ENCODE assay signal across 9 cellular contexts in the genomic region with DNA sequence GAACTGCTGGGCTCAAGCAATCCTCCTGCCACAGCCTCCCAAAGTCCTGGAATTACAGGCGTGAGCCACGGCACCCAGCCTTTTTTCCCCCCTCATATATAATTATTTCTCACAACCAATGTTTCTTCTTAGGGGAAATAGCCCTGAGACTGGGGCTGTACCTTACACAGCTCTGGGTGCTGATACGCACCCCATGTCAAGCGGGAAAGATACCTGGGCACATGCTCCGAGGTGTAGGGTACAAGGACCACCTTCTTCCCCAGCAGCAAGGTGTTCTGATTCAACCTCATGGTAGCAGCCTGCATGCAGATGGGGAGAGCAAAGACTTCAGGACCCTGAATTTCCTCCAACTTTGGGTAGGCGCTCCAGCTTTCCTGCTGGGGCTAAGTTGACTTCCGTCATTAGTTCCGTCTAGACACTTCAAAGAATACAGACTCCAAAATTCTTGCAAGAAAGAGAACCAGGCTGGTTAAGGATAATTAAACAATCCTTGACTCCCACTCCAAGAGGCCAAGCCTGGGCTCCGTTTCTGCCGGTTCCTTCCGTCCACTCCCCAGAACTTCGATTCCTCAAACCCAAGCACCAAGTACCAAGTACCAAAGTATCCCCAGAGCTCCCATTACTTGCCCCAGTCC. TPM values are rescaled to one million over a fixed set of nuclear protein-coding genes. Genes with fewer than 3 reads are reported as not detected.
A peak's percentile ranks its signal among the peaks of the same experiment; 100 is the strongest.
DNase-seq lines count a peak whose midpoint lies in the region; TF ChIP-seq lines count a peak whose summit lies in the region.
"Had no signal": no experiment of that assay in that cellular context is flagged by ENCODE, and none has a peak within 500 bp of the region (broad histone marks: within the 10 kb centered on the region; RNA-seq: fewer than 3 reads in every experiment).

No MANE protein-coding gene starts in this region.

- H4K8ac ChIP-seq in mesenchymal stem cell (ENCODE audit: low read length): no peak overlapping the region

- H2BK5ac ChIP-seq in mesenchymal stem cell (ENCODE audit: low read depth, low read length, poor library complexity, severe bottlenecking): peak overlapping the region; percentile 37

- H3K27ac ChIP-seq in left ventricle myocardium inferior (replicated peaks) (peak overlapping the region; percentile 78), mesenchymal stem cell (ENCODE audit: low read length, poor library complexity, severe bottlenecking) (peak overlapping the region; percentile 76), vagina (peak overlapping the region; percentile 54)

- H3K4me1 ChIP-seq in left ventricle myocardium inferior (peaks cover 40% of the 10 kb centered on the region), mesenchymal stem cell (ENCODE audit: control insufficient read depth, insufficient read depth, low read depth, low read length) (peaks cover 23% of the 10 kb centered on the region), vagina (peaks cover 25% of the 10 kb centered on the region)

- H3K9me3 ChIP-seq in left ventricle myocardium inferior (replicated peaks) (no peaks in the 10 kb centered on the region), mesenchymal stem cell (ENCODE audit: control insufficient read depth, low read length) (no peaks in the 10 kb centered on the region), vagina (no peaks in the 10 kb centered on the region)

- no peak overlapping the region for H2BK15ac ChIP-seq in mesenchymal stem cell (ENCODE audit: low read depth, poor library complexity, severe bottlenecking)

- 47% methylated on average over 12 of the region's 12 CpGs for WGBS in mesenchymal stem cell

- H3K9ac ChIP-seq in mesenchymal stem cell (ENCODE audit: low read length): peak overlapping the region; percentile 88

- no peak for TF ChIP-seq CTCF in left ventricle myocardium inferior (IDR thresholded peaks at IDR 0.05; ENCODE audit: borderline replicate concordance)
- no peak for TF ChIP-seq CTCF in brain (conservative IDR thresholded peaks at IDR 0.05)
- no peak for TF ChIP-seq CTCF in vagina (IDR thresholded peaks at IDR 0.05)

- H2AK5ac ChIP-seq in mesenchymal stem cell (ENCODE audit: low read length, severe bottlenecking): peak overlapping the region; percentile 33

- peaks cover 40% of the 10 kb centered on the region for H3K79me1 ChIP-seq in mesenchymal stem cell (replicated peaks; ENCODE audit: low read length, poor library complexity, severe bottlenecking)

- peaks cover 39% of the 10 kb centered on the region for H3K36me3 ChIP-seq in left ventricle myocardium inferior
- H3K36me3 ChIP-seq in mesenchymal stem cell (ENCODE audit: control insufficient read depth in 1 of 2, insufficient read depth in 2 of 2, low read depth in 1 of 2, low read length in 2 of 2): peaks cover 42 to 56% of the 10 kb centered on the region in 2 experiments
- peaks cover 0 to 28% of the 10 kb centered on the region in 2 donors for H3K36me3 ChIP-seq in vagina

- H3K27me3 ChIP-seq in left ventricle myocardium inferior (ENCODE audit: low read depth) (no peaks in the 10 kb centered on the region), mesenchymal stem cell (ENCODE audit: control insufficient read depth in 1 of 2, insufficient read depth in 1 of 2, low read length in 2 of 2) (no peaks in the 10 kb centered on the region), vagina (no peaks in the 10 kb centered on the region)

- H2BK120ac ChIP-seq in mesenchymal stem cell (ENCODE audit: low read depth, low read length): no peak overlapping the region

- peak overlapping the region; percentile 62 for H3K4me2 ChIP-seq in mesenchymal stem cell (ENCODE audit: low read length, poor library complexity, severe bottlenecking)

- H2AFZ ChIP-seq in mesenchymal stem cell (ENCODE audit: low read depth, low read length): no peak overlapping the region

- intact Hi-C loops in left ventricle myocardium inferior (cut with micrococcal nuclease) (loop anchor here (2.0 kb wide), 1 partner anchor 27 kb away; the partner anchor contains the start of gene NHERF1), cardiac septum (cut with DNase I) (no loop called here), vagina (cut with DNase I) (no loop called here), posterior vena cava (cut with DNase I) (loop anchor here in 1 of 2 donors (10.0 kb wide), 1 partner anchor 1681 kb away; the partner anchor contains the start of gene SLC39A11), posterior cingulate gyrus (cut with DNase I) (no loop called here)

- H3K4me3 ChIP-seq in left ventricle myocardium inferior: peak overlapping the region; percentile 84
- peak overlapping the region; percentile 83 to 93 for H3K4me3 ChIP-seq in mesenchymal stem cell (ENCODE audit: insufficient read depth in 1 of 2, low read depth in 1 of 2, low read length in 2 of 2)
- H3K4me3 ChIP-seq in vagina: peak overlapping the region; percentile 71 to 86

- H2BK12ac ChIP-seq in mesenchymal stem cell (ENCODE audit: low read length in 2 of 2): peak overlapping the region in 1 of 2 experiments; percentile 69

- peak overlapping the region; percentile 85 to 98 (median 97) for H3K27ac Mint-ChIP-seq in brain

- peak overlapping the region; percentile 96 to 100 (median 98) for H3K4me3 Mint-ChIP-seq in brain

- H3K14ac ChIP-seq in mesenchymal stem cell (ENCODE audit: low read length in 2 of 2): peak overlapping the region; percentile 9 to 89

- no peak for DNase-seq in left ventricle myocardium inferior
- no peak for DNase-seq in cardiac septum (ENCODE audit: low spot score)
- no peak for DNase-seq in mesenchymal stem cell
- no peak for DNase-seq in vagina (ENCODE audit: extremely low spot score in 2 of 2)
- DNase-seq in posterior vena cava (ENCODE audit: low spot score): no peak
- no peak for DNase-seq in posterior cingulate gyrus
- DNase-seq in GF-D8 (lab: John Stamatoyannopoulos, UW): no peak

- peak overlapping the region in 1 of 2 experiments; percentile 49 for H3K4ac ChIP-seq in mesenchymal stem cell (ENCODE audit: low read depth in 1 of 2, low read length in 2 of 2)

- peak overlapping the region; percentile 78 to 79 for H3K18ac ChIP-seq in mesenchymal stem cell (ENCODE audit: low read depth in 1 of 2, low read length in 2 of 2)

- no peak overlapping the region for H4K91ac ChIP-seq in mesenchymal stem cell (ENCODE audit: low read length)

- no peaks in the 10 kb centered on the region for H3K9me3 Mint-ChIP-seq in brain

- no peak for TF ChIP-seq POLR2A in vagina (IDR thresholded peaks at IDR 0.05)

- H3K27me3 Mint-ChIP-seq in brain: peaks cover 9% of the 10 kb centered on the region

- peaks cover 31% of the 10 kb centered on the region for H3K36me3 Mint-ChIP-seq in brain

- peaks cover 42% of the 10 kb centered on the region for H3K4me1 Mint-ChIP-seq in brain

- peak overlapping the region in 1 of 2 experiments; percentile 64 for H3K23ac ChIP-seq in mesenchymal stem cell (ENCODE audit: low read length in 2 of 2)

RNA-seq across cellular contexts. Expression of gene NAT9, which starts 0.6 kb away (rescaled TPM):
- total RNA-seq in left ventricle myocardium inferior (18.6 TPM), cardiac septum (27.6 TPM), vagina (28.5 TPM), posterior vena cava (10 to 100 TPM; 26.8 to 31.7 TPM)
- 24.8 TPM for polyA plus RNA-seq in brain (ENCODE audit: insufficient read depth, low read depth, low replicate concordance)
- 29.5 TPM for polyA plus RNA-seq in mesenchymal stem cell (2013, experiment 1 of 2)
- polyA plus RNA-seq in mesenchymal stem cell (2013, experiment 2 of 2): 30.4 TPM

RNA-seq across cellular contexts. Expression of gene NHERF1, which starts 27.1 kb away (rescaled TPM):
- total RNA-seq in left ventricle myocardium inferior (11.3 TPM), cardiac septum (10.1 TPM), vagina (57.2 TPM), posterior vena cava (10 to 100 TPM in 1 of 2 donors, 1 to 10 TPM in 1; 7.0 to 11.5 TPM)
- 95.8 TPM for polyA plus RNA-seq in brain (ENCODE audit: insufficient read depth, low read depth, low replicate concordance)
- polyA plus RNA-seq in mesenchymal stem cell (2013, experiment 1 of 2): 126 TPM
- polyA plus RNA-seq in mesenchymal stem cell (2013, experiment 2 of 2): 126 TPM

RNA-seq across cellular contexts. Expression of gene RAB37, which starts 38.5 kb away (rescaled TPM):
- total RNA-seq in left ventricle myocardium inferior: 1.9 TPM
- total RNA-seq in cardiac septum: 0.94 TPM
- polyA plus RNA-seq in brain (ENCODE audit: insufficient read depth, low read depth, low replicate concordance): 2.8 TPM
- 2.4 TPM for polyA plus RNA-seq in mesenchymal stem cell (2013, experiment 1 of 2)
- 1.9 TPM for polyA plus RNA-seq in mesenchymal stem cell (2013, experiment 2 of 2)
- total RNA-seq in vagina: 7.1 TPM
- total RNA-seq in posterior vena cava: 1 to 10 TPM; 1.1 to 1.6 TPM
- total RNA-seq: RPMI7951 had no signal
